In genomic region chr3:30073622-30074021, GRCh38 we compare ENCODE assay signal across 17 cellular contexts.
DNase-seq lines count a peak whose midpoint lies in the region; ATAC-seq and TF ChIP-seq lines count a peak whose summit lies in the region.
"Had no signal": no experiment of that assay in that cellular context is flagged by ENCODE, and none has a peak within 500 bp of the region (broad histone marks: within the 10 kb centered on the region; RNA-seq: fewer than 3 reads in every experiment).

No MANE protein-coding gene starts in this region.

- intact Hi-C loops in prostate gland (cut with DNase I) = no loop called here

- peak; percentile 53 for DNase-seq in COLO829 (ENCODE audit: low spot score)
- DNase-seq in H4 (ENCODE audit: low spot score) = peak; percentile 8
- DNase-seq in mesothelial cell of epicardium (ENCODE audit: low spot score in 2 of 2, unreplicated experiment in 2 of 2) = no peak
- no peak for DNase-seq in prostate gland (ENCODE audit: low spot score)
- DNase-seq in caudate nucleus (lab: John Stamatoyannopoulos, UW) = no peak
- DNase-seq in activated naive CD4-positive, alpha-beta T cell treated with anti-CD3 and anti-CD28 coated beads, Interleukin-2, amount 10 ng/mL, durations not matched to agents 7 days and 5 days = no peak
- DNase-seq in nucleus accumbens (lab: John Stamatoyannopoulos, UW) = no peak
- DNase-seq: activated T-cell treated with anti-CD3 and anti-CD28 coated beads, Interleukin-2, amount 50 U/mL, for 24 hours; GDM1; glutamatergic neuron; NCI-H226; T-helper 1 cell had no signal

- no peak overlapping the region for H3K27ac Mint-ChIP-seq in activated T-helper 17 cell treated with anti-CD3 and anti-CD28 coated beads, Interleukin-2, amount 50 U/mL, for 72 hours
- H3K27ac Mint-ChIP-seq in mesothelial cell of epicardium = peak overlapping the region; percentile 90
- H3K27ac Mint-ChIP-seq in activated naive CD4-positive, alpha-beta T cell treated with anti-CD3 and anti-CD28 coated beads, Interleukin-2, amount 10 ng/mL, durations not matched to agents 7 days and 5 days = no peak overlapping the region
- H3K27ac Mint-ChIP-seq: activated T-cell treated with anti-CD3 and anti-CD28 coated beads, Interleukin-2, amount 50 U/mL, for 24 hours; GM23338; natural killer cell treated with Interleukin-12 subunit alpha and Interleukin-12 subunit beta and Interleukin-15 and Interleukin-18, amount 100 ng/mL, for 72 hours had no signal

- no peak overlapping the region for H3K4me3 ChIP-seq in prostate gland
- H3K4me3 ChIP-seq: ascending aorta, GM23338 had no signal

- H3K27ac ChIP-seq in prostate gland (no peak overlapping the region), caudate nucleus (ENCODE audit: low read depth, low read length) (no peak overlapping the region)
- H3K27ac ChIP-seq: ascending aorta, C4-2B had no signal

- H3K4me1 Mint-ChIP-seq in activated T-helper 17 cell treated with anti-CD3 and anti-CD28 coated beads, Interleukin-2, amount 50 U/mL, for 72 hours = peaks cover 7% of the 10 kb centered on the region
- peaks cover 36% of the 10 kb centered on the region for H3K4me1 Mint-ChIP-seq in mesothelial cell of epicardium
- no peaks in the 10 kb centered on the region for H3K4me1 Mint-ChIP-seq in activated naive CD4-positive, alpha-beta T cell treated with anti-CD3 and anti-CD28 coated beads, Interleukin-2, amount 10 ng/mL, durations not matched to agents 7 days and 5 days
- H3K4me1 Mint-ChIP-seq: GM23338 had no signal

- no peaks in the 10 kb centered on the region for H3K27me3 ChIP-seq in prostate gland (replicated peaks; ENCODE audit: insufficient read depth)
- H3K27me3 ChIP-seq: ascending aorta had no signal

- H3K9me3 ChIP-seq in prostate gland = no peaks in the 10 kb centered on the region
- H3K9me3 ChIP-seq: ascending aorta had no signal

- no peaks in the 10 kb centered on the region for H3K27me3 Mint-ChIP-seq in activated T-helper 17 cell treated with anti-CD3 and anti-CD28 coated beads, Interleukin-2, amount 50 U/mL, for 72 hours
- no peaks in the 10 kb centered on the region for H3K27me3 Mint-ChIP-seq in mesothelial cell of epicardium (ENCODE audit: low read depth)
- H3K27me3 Mint-ChIP-seq in activated naive CD4-positive, alpha-beta T cell treated with anti-CD3 and anti-CD28 coated beads, Interleukin-2, amount 10 ng/mL, durations not matched to agents 7 days and 5 days = no peaks in the 10 kb centered on the region
- H3K27me3 Mint-ChIP-seq: activated T-cell treated with anti-CD3 and anti-CD28 coated beads, Interleukin-2, amount 50 U/mL, for 24 hours had no signal

- ATAC-seq in activated T-helper 17 cell treated with anti-CD3 and anti-CD28 coated beads, Interleukin-2, amount 50 U/mL, for 72 hours (replicated peaks) = peak; percentile 53
- ATAC-seq: GM23338; natural killer cell treated with Interleukin-12 subunit alpha and Interleukin-12 subunit beta and Interleukin-15 and Interleukin-18, amount 100 ng/mL, for 72 hours had no signal

- CTCF ChIA-PET in activated naive CD4-positive, alpha-beta T cell treated with anti-CD3 and anti-CD28 coated beads, Interleukin-2, amount 10 ng/mL, durations not matched to agents 7 days and 5 days (lab: Charles Lee) = no interaction called here

- H3K4me1 ChIP-seq in prostate gland (replicated peaks) = no peaks in the 10 kb centered on the region
- H3K4me1 ChIP-seq: ascending aorta had no signal

- WGBS in prostate gland = 76% methylated on average over 1 of the region's 1 CpG

- H3K36me3 Mint-ChIP-seq in activated T-helper 17 cell treated with anti-CD3 and anti-CD28 coated beads, Interleukin-2, amount 50 U/mL, for 72 hours (ENCODE audit: low read depth) = no peaks in the 10 kb centered on the region
- H3K36me3 Mint-ChIP-seq in mesothelial cell of epicardium = peaks cover 20% of the 10 kb centered on the region
- no peaks in the 10 kb centered on the region for H3K36me3 Mint-ChIP-seq in activated naive CD4-positive, alpha-beta T cell treated with anti-CD3 and anti-CD28 coated beads, Interleukin-2, amount 10 ng/mL, durations not matched to agents 7 days and 5 days
- H3K36me3 Mint-ChIP-seq: natural killer cell treated with Interleukin-12 subunit alpha and Interleukin-12 subunit beta and Interleukin-15 and Interleukin-18, amount 100 ng/mL, for 72 hours had no signal

- H3K4me3 Mint-ChIP-seq in activated T-helper 17 cell treated with anti-CD3 and anti-CD28 coated beads, Interleukin-2, amount 50 U/mL, for 72 hours = no peak overlapping the region
- no peak overlapping the region for H3K4me3 Mint-ChIP-seq in mesothelial cell of epicardium
- H3K4me3 Mint-ChIP-seq in activated naive CD4-positive, alpha-beta T cell treated with anti-CD3 and anti-CD28 coated beads, Interleukin-2, amount 10 ng/mL, durations not matched to agents 7 days and 5 days = no peak overlapping the region
- H3K4me3 Mint-ChIP-seq: activated T-cell treated with anti-CD3 and anti-CD28 coated beads, Interleukin-2, amount 50 U/mL, for 24 hours; GM23338; natural killer cell treated with Interleukin-12 subunit alpha and Interleukin-12 subunit beta and Interleukin-15 and Interleukin-18, amount 100 ng/mL, for 72 hours had no signal

- no peak for TF ChIP-seq POLR2A in prostate gland (IDR thresholded peaks at IDR 0.05)

- H3K9me3 Mint-ChIP-seq in activated T-helper 17 cell treated with anti-CD3 and anti-CD28 coated beads, Interleukin-2, amount 50 U/mL, for 72 hours = peaks cover 7% of the 10 kb centered on the region
- peaks cover 21% of the 10 kb centered on the region for H3K9me3 Mint-ChIP-seq in mesothelial cell of epicardium
- no peaks in the 10 kb centered on the region for H3K9me3 Mint-ChIP-seq in activated naive CD4-positive, alpha-beta T cell treated with anti-CD3 and anti-CD28 coated beads, Interleukin-2, amount 10 ng/mL, durations not matched to agents 7 days and 5 days
- H3K9me3 Mint-ChIP-seq: activated T-cell treated with anti-CD3 and anti-CD28 coated beads, Interleukin-2, amount 50 U/mL, for 24 hours; GM23338; natural killer cell treated with Interleukin-12 subunit alpha and Interleukin-12 subunit beta and Interleukin-15 and Interleukin-18, amount 100 ng/mL, for 72 hours had no signal

- H3K36me3 ChIP-seq in prostate gland = no peaks in the 10 kb centered on the region
- H3K36me3 ChIP-seq: ascending aorta had no signal

- TF ChIP-seq CTCF in mesothelial cell of epicardium (IDR thresholded peaks at IDR 0.05; ENCODE audit: unreplicated experiment) (no peak), prostate gland (IDR thresholded peaks at IDR 0.05) (no peak)

Comparison
In these comparisons a context has a peak if more than half of its experiments do, and no peak if none do; other contexts are left out.
1. DNase-seq: peak in COLO829 (single experiment) and H4 (single experiment); none in mesothelial cell of epicardium (0 of 2), prostate gland (single experiment), caudate nucleus (0 of 61), activated naive CD4-positive, alpha-beta T cell treated with anti-CD3 and anti-CD28 coated beads, Interleukin-2, amount 10 ng/mL, durations not matched to agents 7 days and 5 days (single experiment) and nucleus accumbens (0 of 56).